In genomic region chr17:9982159-9982558, GRCh38 we compare ENCODE assay signal across 8 cellular contexts.
DNase-seq lines count a peak whose midpoint lies in the region; ATAC-seq and TF ChIP-seq lines count a peak whose summit lies in the region.

No MANE protein-coding gene starts in this region.

- H3K4me3 ChIP-seq in tibial nerve: no peak overlapping the region

- ATAC-seq in HG03378 (IDR thresholded peaks at IDR 0.05; ENCODE audit: unreplicated experiment) (no peak), HG02870 (IDR thresholded peaks at IDR 0.05; ENCODE audit: unreplicated experiment) (no peak)

- H3K27ac ChIP-seq in tibial nerve: peak overlapping the region in 1 of 4 donors; percentile 26

- no peak for TF ChIP-seq EP300 in tibial nerve (IDR thresholded peaks at IDR 0.05)

- TF ChIP-seq CTCF in GM13977 (IDR thresholded peaks at IDR 0.05; ENCODE audit: extremely low read depth, insufficient read depth, missing control alignments) (peak; percentile 35), tibial nerve (IDR thresholded peaks at IDR 0.05) (peak in 2 of 5 experiments; percentile 13 to 31)

- WGBS in tibial nerve, 2 donors: 69 to 71% methylated on average over 3 of the region's 3 CpGs

- no peaks in the 10 kb centered on the region for H3K9me3 ChIP-seq in tibial nerve

- peaks cover 0 to 33% (median 0%) of the 10 kb centered on the region in 3 donors for H3K36me3 ChIP-seq in tibial nerve

- DNase-seq in ACHN (peak; percentile 7), GM13977 (ENCODE audit: low spot score) (no peak), SW480 (ENCODE audit: low spot score) (peak; percentile 23), kidney tubule cell (ENCODE audit: low spot score) (peak; percentile 3), amygdala (lab: John Stamatoyannopoulos, UW) (no peak), tibial nerve (ENCODE audit: low spot score in 2 of 2) (no peak)

- peaks cover 0 to 56% (median 12%) of the 10 kb centered on the region in 4 donors for H3K4me1 ChIP-seq in tibial nerve

- no peak for TF ChIP-seq POLR2A in tibial nerve (IDR thresholded peaks at IDR 0.05)

- in situ Hi-C loops in ACHN (cut with HindIII; ENCODE audit: low pct_ligation_motif_present, low pct_unique_long_range_greater_than_20kb, low sequenced_read_pairs): no loop called here
- in situ Hi-C loops in GM13977 (cut with MboI; ENCODE audit: low pct_unique_long_range_greater_than_20kb, low sequenced_read_pairs, unreplicated experiment): no loop called here

- no peaks in the 10 kb centered on the region for H3K27me3 ChIP-seq in tibial nerve

Comparison
In these comparisons a context has a peak if more than half of its experiments do, and no peak if none do; other contexts are left out.
1. DNase-seq: peak in ACHN (single experiment), SW480 (single experiment) and kidney tubule cell (single experiment); none in GM13977 (single experiment), amygdala (0 of 56) and tibial nerve (0 of 2).